ENCODE assay signal across 1 cellular context in genomic region chr10:25163464-25163863, GRCh38. TPM values are rescaled to one million over a fixed set of nuclear protein-coding genes. Genes with fewer than 3 reads are reported as not detected.
"Had no signal": no experiment of that assay in that cellular context is flagged by ENCODE, and none has a peak within 500 bp of the region (broad histone marks: within the 10 kb centered on the region; RNA-seq: fewer than 3 reads in every experiment).

No MANE protein-coding gene starts in this region.

RNA-seq across cellular contexts. Expression of gene GPR158, which starts 11.3 kb away (rescaled TPM):
- total RNA-seq: GM12878 had no signal
- polyA plus RNA-seq: GM12878 had no signal
